1 cellular context compared by ENCODE assay signal in genomic region chr1:22443332-22443731, GRCh38.
TF ChIP-seq lines count a peak whose summit lies in the region.

No MANE protein-coding gene starts in this region.

TF ChIP-seq in WTC11, 78 proteins besides CTCF, POLR2A, EP300 and RAD21 (continued from another document):
- TF ChIP-seq ZSCAN18 (CRISPR knock-in tag; IDR thresholded peaks at IDR 0.05) (no peak), JAZF1 (CRISPR knock-in tag; IDR thresholded peaks at IDR 0.05) (no peak), FOXP1 (CRISPR knock-in tag; IDR thresholded peaks at IDR 0.05; ENCODE audit: borderline replicate concordance) (no peak), FOXJ3 (CRISPR knock-in tag; IDR thresholded peaks at IDR 0.05; ENCODE audit: borderline replicate concordance) (no peak), MXD4 (CRISPR knock-in tag; IDR thresholded peaks at IDR 0.05; ENCODE audit: borderline replicate concordance) (no peak)
